ENCODE assay signal across 1 cellular context in genomic region chr2:132489150-132489549, GRCh38.
TF ChIP-seq lines count a peak whose summit lies in the region.

No MANE protein-coding gene starts in this region.

TF ChIP-seq in WTC11, 78 proteins besides CTCF, POLR2A, EP300 and RAD21 (continued from another document and continues in another):
- TF ChIP-seq ZNF512 (CRISPR knock-in tag; IDR thresholded peaks at IDR 0.05; ENCODE audit: borderline replicate concordance) (no peak), KAT7 (CRISPR knock-in tag; IDR thresholded peaks at IDR 0.05; ENCODE audit: borderline replicate concordance) (no peak), AR (CRISPR knock-in tag; IDR thresholded peaks at IDR 0.05) (no peak), TCF7 (CRISPR knock-in tag; IDR thresholded peaks at IDR 0.05; ENCODE audit: low read depth) (no peak), CREB1 (CRISPR knock-in tag; IDR thresholded peaks at IDR 0.05) (peak; percentile 73; the same call in 1 of the 2 replicates), ZNF263 (CRISPR knock-in tag; IDR thresholded peaks at IDR 0.05; ENCODE audit: low read depth) (no peak), NFYB (CRISPR knock-in tag; conservative IDR thresholded peaks at IDR 0.05; ENCODE audit: low read depth) (peak; percentile 40; the same call in 1 of the 2 replicates), CDX4 (CRISPR knock-in tag; IDR thresholded peaks at IDR 0.05; ENCODE audit: borderline replicate concordance) (no peak), AFF4 (CRISPR knock-in tag; IDR thresholded peaks at IDR 0.05; ENCODE audit: borderline replicate concordance) (0 out of 2 replicates have a peak, but pooled peaks have one; percentile 63), MAX (CRISPR knock-in tag; IDR thresholded peaks at IDR 0.05) (no peak; the same call in 1 of the 2 replicates), ATF2 (CRISPR knock-in tag; IDR thresholded peaks at IDR 0.05; ENCODE audit: borderline replicate concordance, low read depth) (no peak), JUN (CRISPR knock-in tag; IDR thresholded peaks at IDR 0.05) (peak; percentile 96), ZNF671 (CRISPR knock-in tag; IDR thresholded peaks at IDR 0.05) (no peak), ARID4B (CRISPR knock-in tag; IDR thresholded peaks at IDR 0.05; ENCODE audit: borderline replicate concordance) (peak; percentile 92), ZBTB43 (CRISPR knock-in tag; IDR thresholded peaks at IDR 0.05) (peak; percentile 85; the same call in 1 of the 2 replicates), ZNF423 (CRISPR knock-in tag; IDR thresholded peaks at IDR 0.05) (no peak), CREM (CRISPR knock-in tag; IDR thresholded peaks at IDR 0.05) (peak; percentile 68; the same call in 1 of the 2 replicates), ZNF317 (CRISPR knock-in tag; IDR thresholded peaks at IDR 0.05; ENCODE audit: borderline replicate concordance, low read depth) (0 out of 2 replicates have a peak, but pooled peaks have one; percentile 28), E2F4 (CRISPR knock-in tag; IDR thresholded peaks at IDR 0.05; ENCODE audit: borderline replicate concordance, low read depth) (peak; percentile 72; the same call in 1 of the 2 replicates), STAT6 (CRISPR knock-in tag; conservative IDR thresholded peaks at IDR 0.05; ENCODE audit: low read depth) (no peak), SP1 (CRISPR knock-in tag; conservative IDR thresholded peaks at IDR 0.05) (no peak; the same call in 1 of the 2 replicates), E2F1 (CRISPR knock-in tag; IDR thresholded peaks at IDR 0.05) (peak; percentile 82), NFE2L1 (CRISPR knock-in tag; IDR thresholded peaks at IDR 0.05) (no peak), FOXP1 (CRISPR knock-in tag; IDR thresholded peaks at IDR 0.05; ENCODE audit: borderline replicate concordance) (peak; percentile 91; the same call in 1 of the 2 replicates), MYBL2 (CRISPR knock-in tag; IDR thresholded peaks at IDR 0.05) (0 out of 2 replicates have a peak, but pooled peaks have one; percentile 56), MXD4 (CRISPR knock-in tag; IDR thresholded peaks at IDR 0.05; ENCODE audit: borderline replicate concordance) (no peak)
